8 cellular contexts compared by ENCODE assay signal in the genomic region with DNA sequence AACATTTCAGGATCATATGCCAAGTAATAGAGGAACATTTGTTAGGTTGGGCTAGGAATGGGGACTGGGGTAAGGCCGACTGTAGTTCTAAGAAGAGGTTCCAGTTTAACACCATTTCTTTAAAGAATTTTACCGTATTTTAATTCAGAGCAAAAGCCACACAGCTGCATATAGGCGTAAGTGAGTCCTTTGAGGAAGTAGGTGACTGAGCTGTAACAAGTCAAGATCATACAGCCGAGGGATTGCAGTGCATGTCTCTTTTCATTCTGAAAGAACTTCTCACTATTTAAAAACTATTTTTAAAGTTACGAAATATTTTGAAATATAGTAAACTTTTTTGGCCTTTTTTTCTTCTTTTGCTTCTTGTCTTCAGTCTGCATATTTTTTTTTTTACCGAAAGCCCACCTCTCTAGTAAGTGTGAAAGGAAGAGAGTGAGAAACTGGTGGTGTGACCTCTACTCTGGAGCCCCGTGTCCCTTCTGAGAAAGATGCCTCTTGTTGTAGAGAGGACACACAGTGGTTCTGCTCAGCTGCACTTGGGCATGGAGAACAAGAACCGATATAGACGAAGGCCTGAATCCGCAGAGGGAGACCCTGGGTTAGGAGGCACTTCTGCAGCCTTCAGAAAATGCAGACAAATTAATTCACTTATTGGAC. TPM values are rescaled to one million over a fixed set of nuclear protein-coding genes. Genes with fewer than 3 reads are reported as not detected.
DNase-seq lines count a peak whose midpoint lies in the region; ATAC-seq and TF ChIP-seq lines count a peak whose summit lies in the region.
"Not testable (repeated sequence)": the region's sequence is repeated elsewhere in the genome, so short reads cannot be mapped to it uniquely, and the experiment has no call there.

No MANE protein-coding gene starts in this region.

- not testable (repeated sequence) for ATAC-seq in GM23338, T-helper 17 cell
- peak; percentile 80 to 85 (median 81) for ATAC-seq in natural killer cell

- H3K79me2 ChIP-seq in GM23338 (replicated peaks; ENCODE audit: insufficient read depth): peaks cover 71% of the 10 kb centered on the region

- not testable (repeated sequence) for TF ChIP-seq POLR2A in NB4 (IDR thresholded peaks at IDR 0.05; ENCODE audit: extremely low read depth, insufficient read length); stomach (IDR thresholded peaks at IDR 0.05)

- H3K27ac Mint-ChIP-seq in CD14-positive monocyte (peak overlapping the region; percentile 95 to 99 (median 96)), GM23338 (peak overlapping the region; percentile 76; the same call in 1 of the 2 replicates), natural killer cell (peak overlapping the region; percentile 94 to 95)
- H3K27ac Mint-ChIP-seq in T-helper 17 cell: not testable (repeated sequence)
- H3K27ac Mint-ChIP-seq in activated naive CD4-positive, alpha-beta T cell treated with anti-CD3 and anti-CD28 coated beads, Interleukin-2, amount 10 ng/mL, durations not matched to agents 7 days and 5 days: peak overlapping the region; percentile 63

- H3K27ac ChIP-seq in GM23338 (ENCODE audit: low read depth): not testable (repeated sequence)
- H3K27ac ChIP-seq in right atrium auricular region (peak overlapping the region; percentile 23 to 33), stomach (peak overlapping the region in 3 of 5 donors; percentile 42 to 62 (median 49))

- H3K27me3 Mint-ChIP-seq in CD14-positive monocyte (ENCODE audit: low read depth in 3 of 3); GM23338 (ENCODE audit: insufficient read depth, low read depth, poor library complexity); T-helper 17 cell; activated naive CD4-positive, alpha-beta T cell treated with anti-CD3 and anti-CD28 coated beads, Interleukin-2, amount 10 ng/mL, durations not matched to agents 7 days and 5 days; natural killer cell (ENCODE audit: low read depth in 2 of 2): not testable (repeated sequence)

- H3K4me2 ChIP-seq in GM23338: not testable (repeated sequence)

- not testable (repeated sequence) for H2AFZ ChIP-seq in GM23338

- intact Hi-C loops in CD14-positive monocyte (cut with micrococcal nuclease); natural killer cell (cut with micrococcal nuclease); stomach (cut with DNase I; ENCODE audit: low total_unique reads): not testable (repeated sequence)

- H4K20me1 ChIP-seq in GM23338 (replicated peaks; ENCODE audit: insufficient read depth): peaks cover 38% of the 10 kb centered on the region

- H3K36me3 Mint-ChIP-seq in CD14-positive monocyte (peaks cover 32 to 36% of the 10 kb centered on the region in 2 donors), GM23338 (ENCODE audit: low read depth) (peaks cover 13% of the 10 kb centered on the region)
- not testable (repeated sequence) for H3K36me3 Mint-ChIP-seq in T-helper 17 cell (ENCODE audit: low read depth); natural killer cell
- peaks cover 17% of the 10 kb centered on the region for H3K36me3 Mint-ChIP-seq in activated naive CD4-positive, alpha-beta T cell treated with anti-CD3 and anti-CD28 coated beads, Interleukin-2, amount 10 ng/mL, durations not matched to agents 7 days and 5 days

- peaks cover 71% of the 10 kb centered on the region for H3K4me1 Mint-ChIP-seq in CD14-positive monocyte
- peaks cover 32% of the 10 kb centered on the region for H3K4me1 Mint-ChIP-seq in GM23338
- H3K4me1 Mint-ChIP-seq in T-helper 17 cell: peaks cover 42% of the 10 kb centered on the region
- not testable (repeated sequence) for H3K4me1 Mint-ChIP-seq in activated naive CD4-positive, alpha-beta T cell treated with anti-CD3 and anti-CD28 coated beads, Interleukin-2, amount 10 ng/mL, durations not matched to agents 7 days and 5 days
- peaks cover 64 to 68% of the 10 kb centered on the region in 2 donors for H3K4me1 Mint-ChIP-seq in natural killer cell

- TF ChIP-seq CTCF in CD14-positive monocyte (IDR thresholded peaks at IDR 0.05); GM23338 (conservative IDR thresholded peaks at IDR 0.05; ENCODE audit: low read depth in 2 of 2); NB4 (IDR thresholded peaks at IDR 0.05; ENCODE audit: low read depth, low read length); right atrium auricular region (IDR thresholded peaks at IDR 0.05); natural killer cell (IDR thresholded peaks at IDR 0.05); stomach (IDR thresholded peaks at IDR 0.05): not testable (repeated sequence)

- 73 to 78% (median 76%) methylated on average over 10 of the region's 10 CpGs for WGBS in stomach, 5 donors

- H3K4me1 ChIP-seq in GM23338 (ENCODE audit: insufficient read depth) (peaks cover 16% of the 10 kb centered on the region; the same call in 1 of the 2 replicates), right atrium auricular region (peaks cover 0 to 30% of the 10 kb centered on the region in 2 donors), stomach (peaks cover 5 to 46% (median 30%) of the 10 kb centered on the region in 4 donors)

- H3K27me3 ChIP-seq in GM23338 (ENCODE audit: insufficient read depth); right atrium auricular region; stomach: not testable (repeated sequence)

- not testable (repeated sequence) for TF ChIP-seq EP300 in stomach (IDR thresholded peaks at IDR 0.05)

- not testable (repeated sequence) for H3F3A ChIP-seq in GM23338 (replicated peaks; ENCODE audit: low read depth)

- CTCF ChIA-PET in activated naive CD4-positive, alpha-beta T cell treated with anti-CD3 and anti-CD28 coated beads, Interleukin-2, amount 10 ng/mL, durations not matched to agents 7 days and 5 days (lab: Charles Lee): interaction anchor here (0.6 kb wide), 1 partner anchor 243 kb away, joined by 4 read pairs; no protein-coding TSS in a partner anchor

- H3K4me3 Mint-ChIP-seq in CD14-positive monocyte: peak overlapping the region; percentile 79 to 87
- not testable (repeated sequence) for H3K4me3 Mint-ChIP-seq in GM23338; activated naive CD4-positive, alpha-beta T cell treated with anti-CD3 and anti-CD28 coated beads, Interleukin-2, amount 10 ng/mL, durations not matched to agents 7 days and 5 days
- peak overlapping the region; percentile 5 for H3K4me3 Mint-ChIP-seq in T-helper 17 cell
- peak overlapping the region; percentile 61 for H3K4me3 Mint-ChIP-seq in natural killer cell

- not testable (repeated sequence) for H3K9me3 Mint-ChIP-seq in CD14-positive monocyte; GM23338; activated naive CD4-positive, alpha-beta T cell treated with anti-CD3 and anti-CD28 coated beads, Interleukin-2, amount 10 ng/mL, durations not matched to agents 7 days and 5 days; natural killer cell

- not testable (repeated sequence) for H3K9me2 ChIP-seq in GM23338 (ENCODE audit: insufficient read depth)

- H3K4me3 ChIP-seq in GM23338; NB4 (ENCODE audit: low read depth, low read length); right atrium auricular region; stomach: not testable (repeated sequence)

- H3K36me3 ChIP-seq in GM23338 (ENCODE audit: insufficient read depth); right atrium auricular region: not testable (repeated sequence)
- peaks cover 5 to 20% (median 16%) of the 10 kb centered on the region in 4 donors for H3K36me3 ChIP-seq in stomach

- not testable (repeated sequence) for H3K9me3 ChIP-seq in T-helper 17 cell (ENCODE audit: control insufficient read depth, low read length, poor library complexity, severe bottlenecking); right atrium auricular region; stomach

- DNase-seq in CD14-positive monocyte (ENCODE audit: low spot score); GM23338 (ENCODE audit: low spot score); T-helper 17 cell; activated naive CD4-positive, alpha-beta T cell treated with anti-CD3 and anti-CD28 coated beads, Interleukin-2, amount 10 ng/mL, durations not matched to agents 7 days and 5 days; right atrium auricular region (ENCODE audit: low spot score); natural killer cell; stomach: not testable (repeated sequence)
- peak; percentile 60 for DNase-seq in NB4 (ENCODE audit: low read depth)

RNA-seq across cellular contexts. Expression of gene FAM120AOS, which starts 58.9 kb away (rescaled TPM):
- polyA plus RNA-seq in CD14-positive monocyte (10 to 100 TPM; 41.6 to 47.7 TPM), GM23338 (2016; fragmentation: Nextera tagmentation; extraction: Ambion mirVana) (27.5 and 31.5 TPM in 2 replicates), stomach (10 to 100 TPM; 26.2 to 63.1 (median 38.4) TPM)
- total RNA-seq in GM23338 (2014; rRNA removed; shearing (Covaris generic)): 38.1 and 40.4 TPM in 2 replicates
- total RNA-seq in T-helper 17 cell (10 to 100 TPM; 34.8 to 38.8 TPM), right atrium auricular region (10 to 100 TPM; 32.4 to 47.0 TPM), natural killer cell (10 to 100 TPM; 36.7 to 49.7 (median 45.3) TPM), stomach (100 to 1,000 TPM in 1 of 5 donors, 10 to 100 TPM in 4; 12.9 to 232 (median 40.3) TPM)
